24 cellular contexts compared by ENCODE assay signal in genomic region chr2:236932711-236933300, GRCh38.
"Had no signal": no experiment of that assay in that cellular context is flagged by ENCODE, and none has a peak within 500 bp of the region (broad histone marks: within the 10 kb centered on the region; RNA-seq: fewer than 3 reads in every experiment).

No MANE protein-coding gene starts in this region.

- H3K4me2 ChIP-seq: SK-N-SH had no signal

- H3K9ac ChIP-seq: SK-N-SH had no signal

- H3K4me3 ChIP-seq: adrenal gland, ascending aorta, dorsolateral prefrontal cortex, esophagus squamous epithelium, heart right ventricle, lower lobe of right lung, ovary, prostate gland, stomach, suprapubic skin, transverse colon had no signal

- H3K27ac ChIP-seq: adrenal gland, ascending aorta, brain microvascular endothelial cell, dorsolateral prefrontal cortex, esophagus squamous epithelium, heart right ventricle, lower lobe of right lung, neutrophil, ovary, prostate gland, stomach, suprapubic skin had no signal

- H3K4me1 ChIP-seq: adrenal gland, ascending aorta, lower lobe of right lung, prostate gland, suprapubic skin had no signal

- DNase-seq: activated CD4-positive, alpha-beta memory T cell treated with anti-CD3 and anti-CD28 coated beads, Interleukin-2, amount 10 ng/mL, durations not matched to agents 7 days and 5 days; activated CD4-positive, alpha-beta T cell treated with anti-CD3 and anti-CD28 coated beads for 48 hours; activated gamma-delta T cell; adrenal gland; brain microvascular endothelial cell; caudate nucleus; dorsolateral prefrontal cortex; esophagus squamous epithelium; heart right ventricle; kidney; lower lobe of right lung; naive thymus-derived CD8-positive, alpha-beta T cell; ovary; SK-N-SH; stimulated activated CD4-positive, alpha-beta T cell treated with anti-CD3 and anti-CD28 coated beads, Interleukin-12 subunit alpha, Interleukin-12 subunit beta, amount 100 ng/mL, for 4 hours; T-helper 2 cell; transverse colon had no signal

- H3K9me3 ChIP-seq: adrenal gland, ascending aorta, esophagus squamous epithelium, heart right ventricle, lower lobe of right lung, neutrophil, ovary, prostate gland, SK-N-SH, stomach, suprapubic skin, transverse colon had no signal

- H3K27me3 ChIP-seq: adrenal gland, ascending aorta, brain microvascular endothelial cell, dorsolateral prefrontal cortex, ovary, stomach, suprapubic skin, transverse colon had no signal

- H3K36me3 ChIP-seq: adrenal gland, ascending aorta, brain microvascular endothelial cell, esophagus squamous epithelium, heart right ventricle, lower lobe of right lung, neutrophil, ovary, prostate gland, stomach, suprapubic skin, transverse colon had no signal

- ATAC-seq: heart right ventricle; left lobe of liver; lower lobe of right lung; naive thymus-derived CD8-positive, alpha-beta T cell; stimulated activated effector memory CD8-positive, alpha-beta T cell treated with anti-CD3 and anti-CD28 coated beads, Interleukin-12 subunit alpha, Interleukin-12 subunit beta, amount 100 ng/mL, for 72 hours had no signal
